In the genomic region with DNA sequence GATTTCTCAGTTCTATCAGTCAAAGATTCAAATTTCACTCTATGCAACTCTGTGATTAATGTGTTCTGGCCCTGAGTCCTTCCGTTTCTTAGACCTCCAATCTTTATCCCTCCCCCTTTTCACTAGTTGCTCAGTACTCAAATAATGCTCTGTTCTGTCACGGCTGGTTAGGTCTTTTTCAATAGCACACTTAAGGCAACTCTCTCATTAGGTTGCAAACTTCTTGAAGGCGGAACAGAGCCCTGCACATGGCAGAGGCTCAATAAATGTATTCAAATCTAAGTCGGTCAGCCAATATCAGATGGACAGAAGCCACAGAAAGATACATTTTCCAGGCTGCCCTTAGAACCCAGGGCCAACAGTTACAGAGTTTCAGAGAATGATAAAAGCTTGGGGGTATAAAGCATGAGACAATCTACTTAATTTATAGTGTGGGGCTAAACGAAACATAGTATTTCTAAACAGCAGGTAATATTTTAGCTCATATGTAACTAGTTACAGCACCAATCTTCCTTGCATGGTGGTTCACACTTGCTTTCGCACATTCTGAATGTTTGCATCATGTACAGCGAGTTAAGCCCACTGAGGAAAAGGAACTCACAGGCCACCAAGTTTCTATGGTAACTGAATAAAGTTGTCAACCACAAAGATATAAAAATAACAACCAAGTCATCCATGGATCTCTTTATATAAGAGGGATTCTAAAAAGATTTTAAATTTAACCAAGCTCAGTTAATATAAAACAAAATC, we compare ENCODE assay signal across 16 cellular contexts.
DNase-seq lines count a peak whose midpoint lies in the region; ATAC-seq, FAIRE-seq and TF ChIP-seq lines count a peak whose summit lies in the region.
"Had no signal": no experiment of that assay in that cellular context is flagged by ENCODE, and none has a peak within 500 bp of the region (broad histone marks: within the 10 kb centered on the region; RNA-seq: fewer than 3 reads in every experiment).

No MANE protein-coding gene starts in this region.

- no peak for TF ChIP-seq CTCF in chondrocyte (IDR thresholded peaks at IDR 0.05)

- H3K27me3 Mint-ChIP-seq in chondrocyte (ENCODE audit: low read depth) = no peaks in the 10 kb centered on the region
- no peaks in the 10 kb centered on the region for H3K27me3 Mint-ChIP-seq in natural killer cell treated with Interleukin-12 subunit alpha and Interleukin-12 subunit beta and Interleukin-15 and Interleukin-18, amount 100 ng/mL, for 72 hours

- peaks cover 26% of the 10 kb centered on the region for H3K36me3 Mint-ChIP-seq in chondrocyte (ENCODE audit: low read depth)
- peaks cover 8% of the 10 kb centered on the region for H3K36me3 Mint-ChIP-seq in natural killer cell treated with Interleukin-12 subunit alpha and Interleukin-12 subunit beta and Interleukin-15 and Interleukin-18, amount 100 ng/mL, for 72 hours

- H3K4me1 Mint-ChIP-seq in chondrocyte (ENCODE audit: low read depth) = peaks cover 30% of the 10 kb centered on the region
- peaks cover 48 to 52% of the 10 kb centered on the region in 2 donors for H3K4me1 Mint-ChIP-seq in natural killer cell treated with Interleukin-12 subunit alpha and Interleukin-12 subunit beta and Interleukin-15 and Interleukin-18, amount 100 ng/mL, for 72 hours (ENCODE audit: low read depth in 2 of 2)

- no peak for FAIRE-seq in H54 (lab: Jason Lieb, UNC)
- FAIRE-seq: GM12892 had no signal

- ATAC-seq in HG03175 (IDR thresholded peaks at IDR 0.05; ENCODE audit: unreplicated experiment) = peak; percentile 90
- peak; percentile 83 to 91 for ATAC-seq in natural killer cell treated with Interleukin-12 subunit alpha and Interleukin-12 subunit beta and Interleukin-15 and Interleukin-18, amount 100 ng/mL, for 72 hours
- ATAC-seq in HG03342 (IDR thresholded peaks at IDR 0.05; ENCODE audit: unreplicated experiment) = no peak
- ATAC-seq in GM19467 (IDR thresholded peaks at IDR 0.05; ENCODE audit: unreplicated experiment) = no peak
- ATAC-seq: psoas muscle had no signal

- no peaks in the 10 kb centered on the region for H3K9me3 Mint-ChIP-seq in chondrocyte (ENCODE audit: low read depth)
- H3K9me3 Mint-ChIP-seq in natural killer cell treated with Interleukin-12 subunit alpha and Interleukin-12 subunit beta and Interleukin-15 and Interleukin-18, amount 100 ng/mL, for 72 hours = no peaks in the 10 kb centered on the region

- DNase-seq in GDM1 (lab: John Stamatoyannopoulos, UW) (peak; percentile 7), chondrocyte (ENCODE audit: low spot score) (no peak), ecto neural progenitor cell (ENCODE audit: low spot score) (no peak), H54 (ENCODE audit: insufficient read length, low spot score) (no peak)
- DNase-seq in natural killer cell treated with Interleukin-12 subunit alpha and Interleukin-12 subunit beta and Interleukin-15 and Interleukin-18, amount 100 ng/mL, for 72 hours (ENCODE audit: low spot score) = no peak
- DNase-seq: BE2C; GOT3; islet precursor cell; NCI-H146; NCI-H510A; psoas muscle; stimulated activated CD4-positive, alpha-beta T cell treated with anti-CD3 and anti-CD28 coated beads, Interleukin-15, amount 100 ng/mL, for 24 hours had no signal

- no peak for TF ChIP-seq POLR2A in H54 (IDR thresholded peaks at IDR 0.05; ENCODE audit: low read depth, low read length)

- peak overlapping the region; percentile 74 for H3K27ac Mint-ChIP-seq in chondrocyte (ENCODE audit: unreplicated experiment)
- peak overlapping the region; percentile 86 to 88 for H3K27ac Mint-ChIP-seq in natural killer cell treated with Interleukin-12 subunit alpha and Interleukin-12 subunit beta and Interleukin-15 and Interleukin-18, amount 100 ng/mL, for 72 hours

- H3K4me3 Mint-ChIP-seq in chondrocyte (ENCODE audit: unreplicated experiment) = no peak overlapping the region
- H3K4me3 Mint-ChIP-seq in natural killer cell treated with Interleukin-12 subunit alpha and Interleukin-12 subunit beta and Interleukin-15 and Interleukin-18, amount 100 ng/mL, for 72 hours = peak overlapping the region; percentile 89

Comparison
In these comparisons a context has a peak if more than half of its experiments do, and no peak if none do; other contexts are left out.
1. ATAC-seq: peak in HG03175 (single experiment) and natural killer cell treated with Interleukin-12 subunit alpha and Interleukin-12 subunit beta and Interleukin-15 and Interleukin-18, amount 100 ng/mL, for 72 hours (2 of 2); none in HG03342 (single experiment) and GM19467 (single experiment).